17 cellular contexts compared by ENCODE assay signal in the genomic region with DNA sequence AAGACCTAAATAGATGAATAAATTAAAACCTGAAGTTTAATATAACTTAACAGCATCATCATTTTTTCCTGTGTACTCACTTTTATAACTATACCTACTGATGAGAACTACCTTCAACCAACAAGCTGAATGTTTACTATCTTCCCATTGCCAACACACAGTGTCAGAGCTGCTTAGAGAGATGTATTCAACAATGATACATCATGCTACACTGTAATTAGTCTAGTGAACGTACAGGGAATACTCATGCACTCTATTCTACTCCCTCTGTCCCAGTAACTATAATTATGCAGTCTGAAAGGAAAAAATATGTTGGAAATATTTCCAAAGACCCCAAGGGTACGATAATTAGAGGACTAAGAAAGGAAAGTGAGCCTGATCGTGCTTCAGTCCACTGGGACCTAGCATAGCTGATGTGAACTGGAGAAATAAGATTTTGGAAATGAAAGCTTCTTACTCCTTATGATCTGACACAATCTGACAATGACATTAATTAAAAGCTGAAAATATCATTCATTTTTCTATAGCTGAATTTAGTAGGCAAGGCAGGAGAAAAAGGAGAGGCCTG. TPM values are rescaled to one million over a fixed set of nuclear protein-coding genes. Genes with fewer than 3 reads are reported as not detected.
DNase-seq lines count a peak whose midpoint lies in the region; ATAC-seq and TF ChIP-seq lines count a peak whose summit lies in the region.
"Had no signal": no experiment of that assay in that cellular context is flagged by ENCODE, and none has a peak within 500 bp of the region (broad histone marks: within the 10 kb centered on the region; RNA-seq: fewer than 3 reads in every experiment).

No MANE protein-coding gene starts in this region.

- no peak overlapping the region for H3K23ac ChIP-seq in H9 (ENCODE audit: insufficient read length, low read depth, low read length)

- WGBS in H9 (ENCODE audit: extremely low coverage, insufficient read length, low lambda C conversion rate): no CpG with 5 or more reads among the region's 3 CpGs

- no peak overlapping the region for H4K91ac ChIP-seq in H9 (ENCODE audit: insufficient read length, low read depth, low read length)

- H3K9ac ChIP-seq in H9 (ENCODE audit: extremely low read depth, insufficient read length, low read length): no peak overlapping the region
- H3K9ac ChIP-seq: GM23248 had no signal

- POLR2A ChIA-PET in Panc1 (lab: Charles Lee): interaction anchor here (0.5 kb wide), 1 partner anchor 705 kb away, joined by 3 read pairs; no protein-coding TSS in a partner anchor

- no peak overlapping the region for H3K56ac ChIP-seq in H9 (ENCODE audit: insufficient read length, low read depth, low read length)

- H3K23me2 ChIP-seq in H9 (ENCODE audit: insufficient read length, low read depth, low read length, poor library complexity, severe bottlenecking): no peaks in the 10 kb centered on the region

- no peak overlapping the region for H3T11ph ChIP-seq in H9 (ENCODE audit: low read length)

- H3K4ac ChIP-seq in H9 (ENCODE audit: low read depth, low read length): no peak overlapping the region

- H4K20me1 ChIP-seq in H9 (ENCODE audit: control insufficient read depth, insufficient read depth, insufficient read length): no peaks in the 10 kb centered on the region

- H3K27me3 ChIP-seq in H9 (ENCODE audit: insufficient read depth, low read length) (no peaks in the 10 kb centered on the region), Panc1 (ENCODE audit: control insufficient read depth, insufficient read depth, low read length) (no peaks in the 10 kb centered on the region)
- H3K27me3 ChIP-seq: BE2C had no signal

- H3K14ac ChIP-seq in H9 (ENCODE audit: insufficient read depth, low read length): no peak overlapping the region

- no peak overlapping the region for H3K4me3 ChIP-seq in Panc1 (ENCODE audit: low read depth in 2 of 2, low read length in 2 of 2)
- H3K4me3 ChIP-seq: A549, GM12878, GM23248 had no signal

- no peak overlapping the region for H3K18ac ChIP-seq in H9 (ENCODE audit: insufficient read length, low read depth, low read length)

- peaks cover 10% of the 10 kb centered on the region for H3K79me1 ChIP-seq in H9 (ENCODE audit: insufficient read depth, low read depth, low read length, poor library complexity, severe bottlenecking)

- H3K9me3 ChIP-seq in H9 (ENCODE audit: control insufficient read depth, low read depth, low read length) (no peaks in the 10 kb centered on the region), Panc1 (ENCODE audit: control insufficient read depth, insufficient read depth, low read depth, low read length) (no peaks in the 10 kb centered on the region)
- H3K9me3 ChIP-seq: A549, BE2C had no signal

- no peak overlapping the region for H2BK12ac ChIP-seq in H9 (ENCODE audit: insufficient read length, low read depth, low read length)

- H2AFZ ChIP-seq in H9 (ENCODE audit: low read length): no peak overlapping the region
- H2AFZ ChIP-seq: GM23248 had no signal

- H3K36me3 ChIP-seq in Panc1 (ENCODE audit: control insufficient read depth, insufficient read depth, low read length): no peaks in the 10 kb centered on the region
- H3K36me3 ChIP-seq: BE2C had no signal

- H3K4me1 ChIP-seq in H9 (ENCODE audit: insufficient read depth, low read length): peaks cover 17% of the 10 kb centered on the region
- no peaks in the 10 kb centered on the region for H3K4me1 ChIP-seq in Panc1 (ENCODE audit: control insufficient read depth, insufficient read depth, low read length)
- H3K4me1 ChIP-seq: BE2C had no signal

- H3K9me3 Mint-ChIP-seq in H9: peaks cover 5 to 6% of the 10 kb centered on the region in 2 experiments; a peak in 3 of 5 replicates
- peaks cover 5% of the 10 kb centered on the region for H3K9me3 Mint-ChIP-seq in HFFc6
- peaks cover 9% of the 10 kb centered on the region for H3K9me3 Mint-ChIP-seq in nephron progenitor cell
- H3K9me3 Mint-ChIP-seq: CD4-positive, alpha-beta memory T cell had no signal

- H3K4me1 Mint-ChIP-seq in H9: peaks cover 55 to 75% of the 10 kb centered on the region in 2 experiments
- H3K4me1 Mint-ChIP-seq in HFFc6 (ENCODE audit: low read depth): peaks cover 71% of the 10 kb centered on the region
- peaks cover 41% of the 10 kb centered on the region for H3K4me1 Mint-ChIP-seq in nephron progenitor cell
- H3K4me1 Mint-ChIP-seq: CD4-positive, alpha-beta memory T cell had no signal

- no peak overlapping the region for H3K4me3 Mint-ChIP-seq in H9
- no peak overlapping the region for H3K4me3 Mint-ChIP-seq in HFFc6
- no peak overlapping the region for H3K4me3 Mint-ChIP-seq in nephron progenitor cell
- H3K4me3 Mint-ChIP-seq: CD4-positive, alpha-beta memory T cell had no signal

- no peaks in the 10 kb centered on the region for H3K27me3 Mint-ChIP-seq in H9 (ENCODE audit: low read depth)
- H3K27me3 Mint-ChIP-seq in HFFc6 (ENCODE audit: insufficient read depth): peaks cover 9% of the 10 kb centered on the region
- H3K27me3 Mint-ChIP-seq in nephron progenitor cell (ENCODE audit: low read depth, poor library complexity): peaks cover 12% of the 10 kb centered on the region

- H3K27ac Mint-ChIP-seq in H9 (peak overlapping the region in 2 of 3 experiments; percentile 79 to 81; a peak in 2 of 7 replicates), HFFc6 (peak overlapping the region; percentile 36; the same call in 1 of the 2 replicates), nephron progenitor cell (peak overlapping the region; percentile 85)
- H3K27ac Mint-ChIP-seq: CD4-positive, alpha-beta memory T cell had no signal

- no peak overlapping the region for H3K4me2 ChIP-seq in H9 (ENCODE audit: insufficient read depth, insufficient read length, low read length)
- H3K4me2 ChIP-seq: A549 had no signal

- H2BK15ac ChIP-seq in H9 (ENCODE audit: low read depth, low read length): no peak overlapping the region

- CTCF ChIA-PET in Panc1 (lab: Charles Lee): no interaction called here

- H2BK20ac ChIP-seq in H9 (ENCODE audit: low read depth, low read length, poor library complexity, severe bottlenecking): no peak overlapping the region

- no peak overlapping the region for H2BK5ac ChIP-seq in H9 (ENCODE audit: insufficient read length, low read length)

- intact Hi-C loops in Panc1 (cut with micrococcal nuclease; ENCODE audit: unreplicated experiment): no loop called here

- TF ChIP-seq CTCF in H9 (conservative IDR thresholded peaks at IDR 0.05): no peak
- no peak for TF ChIP-seq CTCF in HFFc6 (IDR thresholded peaks at IDR 0.05)
- TF ChIP-seq CTCF in Panc1 (IDR thresholded peaks at IDR 0.05): no peak
- no peak for TF ChIP-seq CTCF in nephron progenitor cell (IDR thresholded peaks at IDR 0.05)

- H3K27ac ChIP-seq in H9 (ENCODE audit: insufficient read length, low read depth, low read length) (no peak overlapping the region), Panc1 (ENCODE audit: low read length) (no peak overlapping the region)
- H3K27ac ChIP-seq: A549, C4-2B, GM23248 had no signal

- no peak overlapping the region for H4K8ac ChIP-seq in H9 (replicated peaks; ENCODE audit: insufficient read length, low read depth, low read length)

- H3K36me3 Mint-ChIP-seq in H9 (ENCODE audit: insufficient read depth in 1 of 3, low read depth in 3 of 3) (peaks cover 12 to 15% (median 12%) of the 10 kb centered on the region in 3 experiments), HFFc6 (ENCODE audit: low read depth) (peaks cover 38% of the 10 kb centered on the region), nephron progenitor cell (ENCODE audit: low read depth) (no peaks in the 10 kb centered on the region)
- H3K36me3 Mint-ChIP-seq: CD4-positive, alpha-beta memory T cell had no signal

- no peak overlapping the region for H2BK120ac ChIP-seq in H9 (ENCODE audit: low read depth, low read length, poor library complexity, severe bottlenecking)

- H4K5ac ChIP-seq in H9 (ENCODE audit: insufficient read length, low read depth, low read length): no peak overlapping the region

- DNase-seq in H9 (no peak), HFFc6 (no peak), Panc1 (ENCODE audit: low read depth, low spot score) (no peak), nephron progenitor cell (no peak), SHP77 (lab: John Stamatoyannopoulos, UW) (no peak)
- DNase-seq: BE2C; CD4-positive, alpha-beta memory T cell; DMS79; GM23248; H7 had no signal

- in situ Hi-C loops in Panc1 (cut with HindIII; ENCODE audit: low pct_unique_long_range_greater_than_20kb, low sequenced_read_pairs): no loop called here

- BruUV-seq in Panc1 (replicated peaks; lab: Mats Ljungman, UMichigan): no TSS peak

- ATAC-seq in Panc1 (peak; percentile 53; the same call in 1 of the 2 replicates), GM18498 (IDR thresholded peaks at IDR 0.05; ENCODE audit: unreplicated experiment) (no peak), GM21390 (IDR thresholded peaks at IDR 0.05; ENCODE audit: unreplicated experiment) (no peak), GM21528 (IDR thresholded peaks at IDR 0.05; ENCODE audit: low FRiP score, unreplicated experiment) (no peak)
- ATAC-seq: A549, GM12878, HepG2 had no signal

- H2AK5ac ChIP-seq in H9 (ENCODE audit: insufficient read length, low read length): no peak overlapping the region

- H3K79me2 ChIP-seq in H9 (ENCODE audit: insufficient read depth, low read length): peaks cover 39% of the 10 kb centered on the region; the same call in 1 of the 2 replicates

RNA-seq across cellular contexts. Expression of gene FSIP1, which starts 36.9 kb away (rescaled TPM):
- total RNA-seq in H9 (2021): 0.64 and 0.96 TPM in 2 replicates
- 1 to 10 TPM; 1.2 to 2.0 (median 1.3) TPM for total RNA-seq in HFFc6 (2021; fragmentation: NEBNext Ultra II Directional; extraction: Animal tissue kit (Norgen Biotek cat#: 25700))
- total RNA-seq in Panc1 (2021; ENCODE audit: unreplicated experiment): 1.4 TPM
- polyA plus RNA-seq in Panc1 (2012; ENCODE audit: insufficient read length): 0.96 TPM
- polyA plus RNA-seq: HepG2 had no signal
